9 cellular contexts compared by ENCODE assay signal in genomic region chr3:43759297-43759782, GRCh38.
A peak's percentile ranks its signal among the peaks of the same experiment; 100 is the strongest.
DNase-seq lines count a peak whose midpoint lies in the region; ATAC-seq, FAIRE-seq and TF ChIP-seq lines count a peak whose summit lies in the region.
"Had no signal": no experiment of that assay in that cellular context is flagged by ENCODE, and none has a peak within 500 bp of the region (broad histone marks: within the 10 kb centered on the region; RNA-seq: fewer than 3 reads in every experiment).

No MANE protein-coding gene starts in this region.

- no peaks in the 10 kb centered on the region for H3K9me3 ChIP-seq in mucosa of descending colon
- H3K9me3 ChIP-seq: suprapubic skin had no signal

- peaks cover 10% of the 10 kb centered on the region for H3K4me1 ChIP-seq in mucosa of descending colon (ENCODE audit: low read depth)

- peak; percentile 18 for ATAC-seq in mucosa of descending colon
- no peak for ATAC-seq in left colon

- no peak for DNase-seq in D721Med (ENCODE audit: insufficient read length, low spot score)
- DNase-seq in LHCN-M2 (ENCODE audit: low read depth), result peak; percentile 89
- peak; percentile 8 for DNase-seq in cerebellar cortex (ENCODE audit: low spot score)
- no peak for DNase-seq in mucosa of descending colon
- no peak for DNase-seq in NCI-H524 (lab: John Stamatoyannopoulos, UW)
- no peak for DNase-seq in left colon
- DNase-seq in middle frontal gyrus (ENCODE audit: extremely low spot score, low spot score), result no peak
- no peak for DNase-seq in NCI-H2107 (lab: John Stamatoyannopoulos, UW)

- FAIRE-seq in D721Med (lab: Jason Lieb, UNC), result no peak

- TF ChIP-seq CTCF in D721Med (IDR thresholded peaks at IDR 0.05; ENCODE audit: insufficient read depth, missing control alignments) (peak; percentile 30), mucosa of descending colon (IDR thresholded peaks at IDR 0.05) (no peak)

- intact Hi-C loops in mucosa of descending colon (cut with DNase I, micrococcal nuclease), result no loop called here
- intact Hi-C loops in left colon (cut with DNase I, micrococcal nuclease), result no loop called here

- H3K36me3 ChIP-seq in mucosa of descending colon (ENCODE audit: low read depth), result no peaks in the 10 kb centered on the region
- H3K36me3 ChIP-seq: suprapubic skin had no signal

- H3K4me3 ChIP-seq in mucosa of descending colon, result no peak overlapping the region
- H3K4me3 ChIP-seq: suprapubic skin had no signal

Comparison
In these comparisons a context has a peak if more than half of its experiments do, and no peak if none do; other contexts are left out.
1. DNase-seq: peak in LHCN-M2 (single experiment) and cerebellar cortex (single experiment); none in D721Med (single experiment), mucosa of descending colon (0 of 3), NCI-H524 (0 of 2), left colon (0 of 2), middle frontal gyrus (single experiment) and NCI-H2107 (single experiment).